14 cellular contexts compared by ENCODE assay signal in genomic region chr5:133128066-133128465, GRCh38.
DNase-seq lines count a peak whose midpoint lies in the region; ATAC-seq and TF ChIP-seq lines count a peak whose summit lies in the region.
"Had no signal": no experiment of that assay in that cellular context is flagged by ENCODE, and none has a peak within 500 bp of the region (broad histone marks: within the 10 kb centered on the region; RNA-seq: fewer than 3 reads in every experiment).

No MANE protein-coding gene starts in this region.

- peak; percentile 23 for DNase-seq in activated CD8-positive, alpha-beta memory T cell treated with anti-CD3 and anti-CD28 coated beads, Interleukin-2, amount 50 U/mL, for 48 hours
- DNase-seq in activated CD8-positive, alpha-beta memory T cell treated with anti-CD3 and anti-CD28 coated beads, Interleukin-2, amount 50 U/mL, for 4 hours = no peak
- DNase-seq in foreskin melanocyte = peak; percentile 73
- peak; percentile 46 for DNase-seq in osteocyte (ENCODE audit: extremely low spot score, unreplicated experiment)
- peak; percentile 18 for DNase-seq in ureter (ENCODE audit: low spot score)
- no peak for DNase-seq in stimulated activated effector memory CD8-positive, alpha-beta T cell treated with anti-CD3 and anti-CD28 coated beads, Interleukin-12 subunit alpha, Interleukin-12 subunit beta, amount 100 ng/mL, for 72 hours (ENCODE audit: low spot score in 2 of 2)
- no peak for DNase-seq in naive thymus-derived CD8-positive, alpha-beta T cell
- DNase-seq: 8988T; AML-193; CD8-positive, alpha-beta memory T cell; GF-D8; HCEC 1CT; HFFc6 had no signal

- H3K27me3 Mint-ChIP-seq in osteocyte (ENCODE audit: unreplicated experiment) = peaks cover 29% of the 10 kb centered on the region
- peaks cover 0 to 6% (median 0%) of the 10 kb centered on the region in 5 donors for H3K27me3 Mint-ChIP-seq in naive thymus-derived CD8-positive, alpha-beta T cell

- TF ChIP-seq CTCF in osteocyte (IDR thresholded peaks at IDR 0.05) = no peak

- no peak overlapping the region for H3K27ac Mint-ChIP-seq in osteocyte (ENCODE audit: unreplicated experiment)
- no peak overlapping the region for H3K27ac Mint-ChIP-seq in stimulated activated effector memory CD8-positive, alpha-beta T cell treated with anti-CD3 and anti-CD28 coated beads, Interleukin-12 subunit alpha, Interleukin-12 subunit beta, amount 100 ng/mL, for 72 hours
- H3K27ac Mint-ChIP-seq in naive thymus-derived CD8-positive, alpha-beta T cell = peak overlapping the region in 1 of 10 donors; percentile 18
- H3K27ac Mint-ChIP-seq: CD8-positive, alpha-beta memory T cell; HFFc6 had no signal

- no peak for ATAC-seq in HG03159 (IDR thresholded peaks at IDR 0.05; ENCODE audit: unreplicated experiment)
- no peak for ATAC-seq in stimulated activated effector memory CD8-positive, alpha-beta T cell treated with anti-CD3 and anti-CD28 coated beads, Interleukin-12 subunit alpha, Interleukin-12 subunit beta, amount 100 ng/mL, for 72 hours
- no peak for ATAC-seq in naive thymus-derived CD8-positive, alpha-beta T cell

- POLR2A ChIA-PET in naive thymus-derived CD8-positive, alpha-beta T cell (lab: Charles Lee) = no interaction called here

- H3K9me3 Mint-ChIP-seq in osteocyte (ENCODE audit: unreplicated experiment) = no peaks in the 10 kb centered on the region
- no peaks in the 10 kb centered on the region for H3K9me3 Mint-ChIP-seq in stimulated activated effector memory CD8-positive, alpha-beta T cell treated with anti-CD3 and anti-CD28 coated beads, Interleukin-12 subunit alpha, Interleukin-12 subunit beta, amount 100 ng/mL, for 72 hours
- H3K9me3 Mint-ChIP-seq in naive thymus-derived CD8-positive, alpha-beta T cell = no peaks in the 10 kb centered on the region
- H3K9me3 Mint-ChIP-seq: CD8-positive, alpha-beta memory T cell; HFFc6 had no signal

- H3K36me3 Mint-ChIP-seq in osteocyte (ENCODE audit: unreplicated experiment) = no peaks in the 10 kb centered on the region
- no peaks in the 10 kb centered on the region for H3K36me3 Mint-ChIP-seq in stimulated activated effector memory CD8-positive, alpha-beta T cell treated with anti-CD3 and anti-CD28 coated beads, Interleukin-12 subunit alpha, Interleukin-12 subunit beta, amount 100 ng/mL, for 72 hours
- no peaks in the 10 kb centered on the region for H3K36me3 Mint-ChIP-seq in naive thymus-derived CD8-positive, alpha-beta T cell
- H3K36me3 Mint-ChIP-seq: CD8-positive, alpha-beta memory T cell had no signal

- H3K4me3 Mint-ChIP-seq in osteocyte (ENCODE audit: unreplicated experiment) = no peak overlapping the region
- no peak overlapping the region for H3K4me3 Mint-ChIP-seq in stimulated activated effector memory CD8-positive, alpha-beta T cell treated with anti-CD3 and anti-CD28 coated beads, Interleukin-12 subunit alpha, Interleukin-12 subunit beta, amount 100 ng/mL, for 72 hours
- no peak overlapping the region for H3K4me3 Mint-ChIP-seq in naive thymus-derived CD8-positive, alpha-beta T cell
- H3K4me3 Mint-ChIP-seq: CD8-positive, alpha-beta memory T cell; HFFc6 had no signal

- no peaks in the 10 kb centered on the region for H3K4me1 Mint-ChIP-seq in osteocyte (ENCODE audit: unreplicated experiment)
- no peaks in the 10 kb centered on the region for H3K4me1 Mint-ChIP-seq in stimulated activated effector memory CD8-positive, alpha-beta T cell treated with anti-CD3 and anti-CD28 coated beads, Interleukin-12 subunit alpha, Interleukin-12 subunit beta, amount 100 ng/mL, for 72 hours
- H3K4me1 Mint-ChIP-seq in naive thymus-derived CD8-positive, alpha-beta T cell = peaks cover 0 to 4% (median 0%) of the 10 kb centered on the region in 4 donors
- H3K4me1 Mint-ChIP-seq: CD8-positive, alpha-beta memory T cell had no signal

Comparison
In these comparisons a context has a peak if more than half of its experiments do, and no peak if none do; other contexts are left out.
1. DNase-seq: peak in activated CD8-positive, alpha-beta memory T cell treated with anti-CD3 and anti-CD28 coated beads, Interleukin-2, amount 50 U/mL, for 48 hours (single experiment), foreskin melanocyte (single experiment), osteocyte (single experiment) and ureter (single experiment); none in activated CD8-positive, alpha-beta memory T cell treated with anti-CD3 and anti-CD28 coated beads, Interleukin-2, amount 50 U/mL, for 4 hours (single experiment), stimulated activated effector memory CD8-positive, alpha-beta T cell treated with anti-CD3 and anti-CD28 coated beads, Interleukin-12 subunit alpha, Interleukin-12 subunit beta, amount 100 ng/mL, for 72 hours (0 of 2) and naive thymus-derived CD8-positive, alpha-beta T cell (0 of 10).